Comparison of ENCODE assay signal across 1 cellular context in genomic region chr5:146006470-146006869, GRCh38.
TF ChIP-seq lines count a peak whose summit lies in the region.

No MANE protein-coding gene starts in this region.

TF ChIP-seq in SK-N-SH treated with all-trans-retinoic acid at 6 μM for 48 hours, 23 proteins besides CTCF, POLR2A, EP300 and RAD21 (continued from another document):
- TF ChIP-seq CREB5 (CRISPR knock-in tag; IDR thresholded peaks at IDR 0.05; ENCODE audit: low read depth), result no peak
- TF ChIP-seq ZNF8 (CRISPR knock-in tag; IDR thresholded peaks at IDR 0.05), result no peak
TF ChIP-seq in SK-N-SH treated with all-trans-retinoic acid at 6 μM for 48 hours: peak in this region for 0.
